17 cellular contexts compared by ENCODE assay signal in genomic region chr10:80506836-80507483, GRCh38. TPM values are rescaled to one million over a fixed set of nuclear protein-coding genes. Genes with fewer than 3 reads are reported as not detected.
DNase-seq lines count a peak whose midpoint lies in the region; ATAC-seq and TF ChIP-seq lines count a peak whose summit lies in the region.
"Had no signal": no experiment of that assay in that cellular context is flagged by ENCODE, and none has a peak within 500 bp of the region (broad histone marks: within the 10 kb centered on the region; RNA-seq: fewer than 3 reads in every experiment).

No MANE protein-coding gene starts in this region.

- no peak overlapping the region for H3K4me3 Mint-ChIP-seq in Calu3 (ENCODE audit: low read depth, unreplicated experiment)

- H3K27me3 ChIP-seq in ACC112 (ENCODE audit: insufficient read depth, low read length) (no peaks in the 10 kb centered on the region), mammary epithelial cell (ENCODE audit: insufficient read depth, low read length) (no peaks in the 10 kb centered on the region), neuronal stem cell (ENCODE audit: control insufficient read depth in 3 of 3, insufficient read depth in 3 of 3, low read depth in 1 of 3, low read length in 3 of 3) (no peaks in the 10 kb centered on the region)

- no peak for TF ChIP-seq CTCF in Calu3 (IDR thresholded peaks at IDR 0.05; ENCODE audit: unreplicated experiment)
- no peak for TF ChIP-seq CTCF in mammary epithelial cell (conservative IDR thresholded peaks at IDR 0.05 in 1 of 2, IDR thresholded peaks at IDR 0.05 in 1 of 2; ENCODE audit: extremely low read depth in 1 of 2, insufficient read depth in 1 of 2, low read depth in 1 of 2, low read length in 2 of 2)
- TF ChIP-seq CTCF in GM20000 (IDR thresholded peaks at IDR 0.05; ENCODE audit: extremely low read depth, missing control alignments): no peak

- no peak overlapping the region for H4K91ac ChIP-seq in neuronal stem cell (ENCODE audit: low read depth, low read length, poor library complexity)

- peak overlapping the region; percentile 78 for H3K14ac ChIP-seq in neuronal stem cell (ENCODE audit: low read length)

- H2AK5ac ChIP-seq in neuronal stem cell (ENCODE audit: low read depth, low read length): peak overlapping the region; percentile 85

- no peaks in the 10 kb centered on the region for H3K9me3 Mint-ChIP-seq in Calu3 (ENCODE audit: low read depth, unreplicated experiment)

- H3K9me3 ChIP-seq in mammary epithelial cell (replicated peaks; ENCODE audit: insufficient read depth, low read length) (no peaks in the 10 kb centered on the region), neuronal stem cell (replicated peaks in 1 of 2; ENCODE audit: control insufficient read depth in 2 of 2, insufficient read depth in 1 of 2, low read depth in 1 of 2, low read length in 2 of 2) (no peaks in the 10 kb centered on the region)

- H3K27ac ChIP-seq in ACC112 (ENCODE audit: low read depth, low read length) (peak overlapping the region; percentile 70), mammary epithelial cell (ENCODE audit: insufficient read depth, low read depth, low read length) (peak overlapping the region; percentile 93), neuronal stem cell (replicated peaks; ENCODE audit: low read length) (no peak overlapping the region)

- H3K79me2 ChIP-seq in ACC112 (ENCODE audit: control insufficient read depth, insufficient read depth, low read length, unreplicated experiment) (peaks cover 11% of the 10 kb centered on the region), mammary epithelial cell (ENCODE audit: insufficient read depth, low read length) (peaks cover 70% of the 10 kb centered on the region)

- H3K36me3 Mint-ChIP-seq in Calu3 (ENCODE audit: insufficient read depth, unreplicated experiment): peaks cover 67% of the 10 kb centered on the region

- dilution Hi-C loops in mammary epithelial cell (cut with HindIII; ENCODE audit: low sequenced_read_pairs): loop anchor here (5.0 kb wide), 3 partner anchors 40 to 80 kb away; no protein-coding TSS in a partner anchor

- H3K4me2 ChIP-seq in mammary epithelial cell (ENCODE audit: insufficient read depth, low read depth, low read length) (peak overlapping the region; percentile 45), neuronal stem cell (ENCODE audit: insufficient read depth, low read length, poor library complexity, severe bottlenecking) (no peak overlapping the region)

- H2BK120ac ChIP-seq in neuronal stem cell (ENCODE audit: low read depth, low read length): no peak overlapping the region

- peak overlapping the region; percentile 90 for H3K27ac Mint-ChIP-seq in Calu3 (ENCODE audit: unreplicated experiment)

- peak overlapping the region; percentile 35 for H3K23ac ChIP-seq in neuronal stem cell (ENCODE audit: low read depth, low read length, poor library complexity)

- DNase-seq in Calu3 (no peak), mammary epithelial cell (no peak), neuronal stem cell (ENCODE audit: low spot score) (no peak), GM20000 (ENCODE audit: low spot score) (no peak), DMS53 (lab: John Stamatoyannopoulos, UW) (no peak)
- no peak for DNase-seq in activated naive CD4-positive, alpha-beta T cell treated with anti-CD3 and anti-CD28 coated beads, Interleukin-2, amount 50 U/mL, for 16 hours
- DNase-seq: activated CD4-positive, alpha-beta T cell treated with anti-CD3 and anti-CD28 coated beads, Interleukin-2, amount 50 U/mL, for 48 hours; activated gamma-delta T cell; C1 segment of cervical spinal cord; cerebellar nuclear complex; erythroblast; GOT3; Kasumi-1; NCI-H1930; stimulated activated CD4-positive, alpha-beta T cell treated with anti-CD3 and anti-CD28 coated beads, Interleukin-1b, Interleukin-23, amount 100 ng/mL, for 48 hours had no signal

- no peak overlapping the region for H2BK5ac ChIP-seq in neuronal stem cell (ENCODE audit: low read length)

- in situ Hi-C loops in mammary epithelial cell (cut with MboI; ENCODE audit: low sequenced_read_pairs in 2 of 2): no loop called here

- H3K4me1 Mint-ChIP-seq in Calu3 (ENCODE audit: low read depth, unreplicated experiment): peaks cover 99% of the 10 kb centered on the region

- intact Hi-C loops in Calu3 (cut with micrococcal nuclease; ENCODE audit: unreplicated experiment) (loop anchor here (2.0 to 5.0 kb wide), 2 partner anchors 46 to 125 kb away; no protein-coding TSS in a partner anchor), mammary epithelial cell (cut with micrococcal nuclease) (no loop called here)

- H3K4me3 ChIP-seq in ACC112 (ENCODE audit: low read depth, low read length) (no peak overlapping the region), mammary epithelial cell (replicated peaks in 1 of 3; ENCODE audit: insufficient read depth in 1 of 3, low read depth in 2 of 3, low read length in 3 of 3) (no peak overlapping the region), neuronal stem cell (ENCODE audit: low read length in 2 of 2) (no peak overlapping the region)

- no peaks in the 10 kb centered on the region for H3K36me3 ChIP-seq in ACC112 (ENCODE audit: insufficient read depth, low read length)
- peaks cover 10% of the 10 kb centered on the region for H3K36me3 ChIP-seq in mammary epithelial cell (ENCODE audit: insufficient read depth, low read length)
- peaks cover 28 to 71% of the 10 kb centered on the region in 2 donors for H3K36me3 ChIP-seq in neuronal stem cell (replicated peaks in 1 of 2; ENCODE audit: control insufficient read depth in 2 of 2, insufficient read depth in 2 of 2, low read length in 2 of 2)

- no peak for ATAC-seq in GM19455 (IDR thresholded peaks at IDR 0.05; ENCODE audit: unreplicated experiment)

- H3K4ac ChIP-seq in neuronal stem cell (ENCODE audit: low read length): no peak overlapping the region

- no peaks in the 10 kb centered on the region for H4K20me1 ChIP-seq in mammary epithelial cell (ENCODE audit: insufficient read depth, low read length)

- H3K9ac ChIP-seq in mammary epithelial cell (ENCODE audit: insufficient read depth, low read length) (no peak overlapping the region), neuronal stem cell (ENCODE audit: low read depth, low read length, poor library complexity) (peak overlapping the region; percentile 61)

- H4K8ac ChIP-seq in neuronal stem cell (ENCODE audit: low read depth, low read length): no peak overlapping the region

- H2AFZ ChIP-seq in ACC112 (ENCODE audit: low read length, unreplicated experiment) (no peak overlapping the region), mammary epithelial cell (ENCODE audit: low read depth, low read length) (no peak overlapping the region), neuronal stem cell (ENCODE audit: low read length) (no peak overlapping the region)

- CTCF ChIA-PET in Calu3 (lab: Charles Lee) (interaction anchor here (0.6 to 5.9 kb wide), 7 partner anchors 35 to 291 kb away, joined by 3 to 122 read pairs (median 8); partner anchors contain the start of gene TSPAN14), mammary epithelial cell (lab: Charles Lee; ENCODE audit: low non-redundant PET) (no interaction called here)

- H3K4me1 ChIP-seq in ACC112 (ENCODE audit: control insufficient read depth, insufficient read depth, low read length, unreplicated experiment): peaks cover 53% of the 10 kb centered on the region
- H3K4me1 ChIP-seq in mammary epithelial cell (ENCODE audit: insufficient read depth, low read length): peaks cover 58% of the 10 kb centered on the region
- H3K4me1 ChIP-seq in neuronal stem cell (ENCODE audit: control insufficient read depth in 2 of 2, insufficient read depth in 1 of 2, low read depth in 1 of 2, low read length in 2 of 2): peaks cover 18 to 28% of the 10 kb centered on the region in 2 donors

- whole genome bisulfite sequencing in mammary epithelial cell (ENCODE audit: low coverage, missing lambda C conversion rate): 82% methylated on average over 10 of the region's 13 CpGs
- WGBS in neuronal stem cell (ENCODE audit: extremely low coverage in 2 of 2, insufficient read length in 2 of 2, insufficient replicate concordance in 1 of 2), 2 donors: no CpG with 5 or more reads among the region's 13 CpGs

- peaks cover 23% of the 10 kb centered on the region for H3K79me1 ChIP-seq in neuronal stem cell (ENCODE audit: low read depth, low read length)

- H3K27me3 Mint-ChIP-seq in Calu3 (ENCODE audit: unreplicated experiment): no peaks in the 10 kb centered on the region

- no peak overlapping the region for H2BK12ac ChIP-seq in neuronal stem cell (ENCODE audit: low read length)

- BruUV-seq in Calu3 (replicated peaks; lab: Mats Ljungman, UMichigan): no TSS peak
- no TSS peak for BruUV-seq in mammary epithelial cell (replicated peaks; lab: Mats Ljungman, UMichigan)

- peak overlapping the region; percentile 49 for H3K18ac ChIP-seq in neuronal stem cell (ENCODE audit: low read length)

- H2BK15ac ChIP-seq in neuronal stem cell (ENCODE audit: low read length): no peak overlapping the region

RNA-seq across cellular contexts. Expression of gene SH2D4B, which starts 30.7 kb away (rescaled TPM):
- total RNA-seq in Calu3 (2022) (0.24 TPM in 1 of 2 replicates, not detected in the other), mammary epithelial cell (under 1 TPM in 1 of 2 donors, not detected in 1; under 0.01 TPM)
- polyA plus RNA-seq in mammary epithelial cell: 0.02 TPM
- not detected for polyA minus RNA-seq in mammary epithelial cell
- 0.04 TPM for polyA plus RNA-seq in neuronal stem cell (2013, experiment 1 of 2)
- 0.04 TPM for polyA plus RNA-seq in neuronal stem cell (2013, experiment 2 of 2)

RNA-seq across cellular contexts. Expression of gene TSPAN14, which starts 52.9 kb away (rescaled TPM):
- total RNA-seq in Calu3 (2022) (98.6 and 116 TPM in 2 replicates), mammary epithelial cell (100 to 1,000 TPM in 1 of 2 donors, 10 to 100 TPM in 1; 47.8 to 102 TPM)
- 97.2 TPM for polyA plus RNA-seq in mammary epithelial cell
- polyA minus RNA-seq in mammary epithelial cell: 85.5 TPM
- polyA plus RNA-seq in neuronal stem cell (2013, experiment 1 of 2): 80.2 TPM
- 80.5 TPM for polyA plus RNA-seq in neuronal stem cell (2013, experiment 2 of 2)
